9 cellular contexts compared by ENCODE assay signal in genomic region chr2:71190959-71191943, GRCh38. TPM values are rescaled to one million over a fixed set of nuclear protein-coding genes. Genes with fewer than 3 reads are reported as not detected.
DNase-seq lines count a peak whose midpoint lies in the region; ATAC-seq, FAIRE-seq and TF ChIP-seq lines count a peak whose summit lies in the region.
"Had no signal": no experiment of that assay in that cellular context is flagged by ENCODE, and none has a peak within 500 bp of the region (broad histone marks: within the 10 kb centered on the region; RNA-seq: fewer than 3 reads in every experiment).

No MANE protein-coding gene starts in this region.

- POLR2A ChIA-PET in BJ (lab: Charles Lee) = no interaction called here

- ATAC-seq in left lobe of liver = peak; percentile 92
- no peak for ATAC-seq in HG03469 (IDR thresholded peaks at IDR 0.05; ENCODE audit: unreplicated experiment)
- no peak for ATAC-seq in HG03097 (IDR thresholded peaks at IDR 0.05; ENCODE audit: low FRiP score, unreplicated experiment)

- no peak for DNase-seq in BJ (ENCODE audit: low read depth)
- DNase-seq in HTR-8/SVneo (ENCODE audit: insufficient read length, low spot score) = peak; percentile 20
- DNase-seq in amniotic epithelial cell (ENCODE audit: low read depth) = peak; percentile 8
- DNase-seq in left lobe of liver (ENCODE audit: low spot score) = no peak
- DNase-seq in hepatic stellate cell (ENCODE audit: low spot score) = no peak
- no peak for DNase-seq in stimulated activated CD8-positive, alpha-beta memory T cell treated with anti-CD3 and anti-CD28 coated beads, Interleukin-4, amount 100 ng/mL, for 48 hours
- DNase-seq: left cardiac atrium had no signal

- H3K36me3 ChIP-seq in BJ (ENCODE audit: control insufficient read depth, insufficient read depth, low read length) = no peaks in the 10 kb centered on the region

- peak; percentile 33 for TF ChIP-seq CTCF in BJ (IDR thresholded peaks at IDR 0.05; ENCODE audit: insufficient read depth, low read depth, low read length)

- peaks cover 4% of the 10 kb centered on the region; the same call in 1 of the 2 replicates for H3K27me3 ChIP-seq in BJ (ENCODE audit: control insufficient read depth, insufficient read depth, low read length)

- FAIRE-seq in HTR-8/SVneo (lab: Jason Lieb, UNC) = peak; percentile 51

- CTCF ChIA-PET in BJ (lab: Yijun Ruan, JAX) = interaction anchor here (0.8 to 1.8 kb wide), 2 partner anchors 34 to 91 kb away, joined by 3 to 4 read pairs; no protein-coding TSS in a partner anchor

- no peak overlapping the region for H3K4me3 ChIP-seq in BJ (ENCODE audit: low read depth, low read length)

RNA-seq across cellular contexts. Expression of gene PAIP2B, which starts 35.7 kb away (rescaled TPM):
- 0.11 and 0.29 TPM in 2 replicates for polyA plus RNA-seq in BJ (2011; rRNA removed)
- 0.05 and 0.19 TPM in 2 replicates for polyA minus RNA-seq in BJ (2011; rRNA and poly(A)+ RNA removed)
- total RNA-seq in left lobe of liver = 26.8 TPM

Comparison
In these comparisons a context has a peak if more than half of its experiments do, and no peak if none do; other contexts are left out.
1. DNase-seq: peak in HTR-8/SVneo (single experiment) and amniotic epithelial cell (single experiment); none in BJ (single experiment), left lobe of liver (single experiment), hepatic stellate cell (single experiment) and stimulated activated CD8-positive, alpha-beta memory T cell treated with anti-CD3 and anti-CD28 coated beads, Interleukin-4, amount 100 ng/mL, for 48 hours (single experiment).